ENCODE assay signal across 23 cellular contexts in genomic region chr11:111391328-111392124, GRCh38. TPM values are rescaled to one million over a fixed set of nuclear protein-coding genes. Genes with fewer than 3 reads are reported as not detected.
"Had no signal": no experiment of that assay in that cellular context is flagged by ENCODE, and none has a peak within 500 bp of the region (broad histone marks: within the 10 kb centered on the region; RNA-seq: fewer than 3 reads in every experiment).

No MANE protein-coding gene starts in this region.

- H3K4me1 ChIP-seq: lower lobe of right lung, parathyroid adenoma had no signal

- H3K4me3 ChIP-seq: lower lobe of right lung, sigmoid colon, tibial nerve, vagina had no signal

- H3K9me3 ChIP-seq: lower lobe of right lung, neutrophil, sigmoid colon, tibial nerve, vagina had no signal

- ATAC-seq: activated CD4-positive, alpha-beta T cell treated with anti-CD3 and anti-CD28 coated beads for 36 hours; activated T-helper 17 cell treated with anti-CD3 and anti-CD28 coated beads, Interleukin-2, amount 50 U/mL, for 72 hours; effector memory CD8-positive, alpha-beta T cell; left cardiac atrium; lower lobe of right lung; natural killer cell treated with Interleukin-12 subunit alpha and Interleukin-12 subunit beta and Interleukin-15 and Interleukin-18, amount 100 ng/mL, for 72 hours; WTC11 had no signal

- H3K36me3 ChIP-seq: lower lobe of right lung, neutrophil, sigmoid colon, tibial nerve, vagina had no signal

- H3K27me3 ChIP-seq: neutrophil, sigmoid colon, tibial nerve, vagina had no signal

- DNase-seq: activated CD4-positive, alpha-beta T cell treated with anti-CD3 and anti-CD28 coated beads for 36 hours; activated CD4-positive, alpha-beta T cell treated with anti-CD3 and anti-CD28 coated beads, Interleukin-2, amount 50 U/mL, for 48 hours; activated naive CD4-positive, alpha-beta T cell; activated T-cell treated with anti-CD3 and anti-CD28 coated beads for 4 hours; anterior cingulate cortex; caudate nucleus; effector memory CD8-positive, alpha-beta T cell; foreskin fibroblast; hippocampal formation; left cardiac atrium; lower lobe of right lung; sigmoid colon; stimulated activated CD4-positive, alpha-beta T cell treated with anti-CD3 and anti-CD28 coated beads, Interleukin-4, amount 100 ng/mL, for 4 hours; stimulated activated naive CD4-positive, alpha-beta T cell treated with Interleukin-2 at 50 U/mL for 16 hours; substantia nigra had no signal

- H3K27ac ChIP-seq: lower lobe of right lung, neutrophil, parathyroid adenoma, sigmoid colon, tibial nerve, vagina had no signal

RNA-seq across cellular contexts. Expression of gene POU2AF1, which starts 12.5 kb away (rescaled TPM):
- total RNA-seq: dermis microvascular lymphatic vessel endothelial cell, vagina had no signal
